In genomic region chr21:39386899-39387298, GRCh38 we compare ENCODE assay signal across 8 cellular contexts. TPM values are rescaled to one million over a fixed set of nuclear protein-coding genes. Genes with fewer than 3 reads are reported as not detected.
A peak's percentile ranks its signal among the peaks of the same experiment; 100 is the strongest.
DNase-seq lines count a peak whose midpoint lies in the region; ATAC-seq and TF ChIP-seq lines count a peak whose summit lies in the region.

No MANE protein-coding gene starts in this region.

- H3K9me3 ChIP-seq in liver (ENCODE audit: control insufficient read depth in 4 of 4, low read length in 3 of 4): no peaks in the 10 kb centered on the region
- no peaks in the 10 kb centered on the region for H3K9me3 ChIP-seq in tibial artery

- no peak for TF ChIP-seq CTCF in activated CD8-positive, alpha-beta T cell treated with anti-CD3 and anti-CD28 coated beads for 36 hours (IDR thresholded peaks at IDR 0.05)
- TF ChIP-seq CTCF in liver (IDR thresholded peaks at IDR 0.05; ENCODE audit: low read depth, low read length, missing input control) (no peak), tibial artery (IDR thresholded peaks at IDR 0.05) (no peak)

- no peaks in the 10 kb centered on the region for H3K9me3 Mint-ChIP-seq in activated naive CD4-positive, alpha-beta T cell treated with anti-CD3 and anti-CD28 coated beads, Interleukin-2, amount 50 U/mL, for 24 hours
- H3K9me3 Mint-ChIP-seq in activated CD8-positive, alpha-beta T cell treated with anti-CD3 and anti-CD28 coated beads for 36 hours: no peaks in the 10 kb centered on the region

- 97% methylated on average over 11 of the region's 11 CpGs for WGBS in liver

- no peak for TF ChIP-seq RAD21 in liver (IDR thresholded peaks at IDR 0.05)

- H3K36me3 ChIP-seq in liver (ENCODE audit: control insufficient read depth in 4 of 4, insufficient read depth in 3 of 4, low read depth in 1 of 4, low read length in 3 of 4) (peaks cover 1 to 6% (median 2%) of the 10 kb centered on the region in 4 donors), tibial artery (peaks cover 7 to 15% (median 10%) of the 10 kb centered on the region in 3 donors)

- no peak overlapping the region for H3K27ac Mint-ChIP-seq in activated naive CD4-positive, alpha-beta T cell treated with anti-CD3 and anti-CD28 coated beads, Interleukin-2, amount 50 U/mL, for 24 hours
- H3K27ac Mint-ChIP-seq in activated CD8-positive, alpha-beta T cell treated with anti-CD3 and anti-CD28 coated beads for 36 hours: peak overlapping the region; percentile 92

- H3K4me3 ChIP-seq in liver (ENCODE audit: low read depth in 1 of 3, low read length in 3 of 3): no peak overlapping the region
- H3K4me3 ChIP-seq in tibial artery: no peak overlapping the region

- POLR2A ChIA-PET in activated CD8-positive, alpha-beta T cell treated with anti-CD3 and anti-CD28 coated beads for 36 hours (lab: Charles Lee): interaction anchor here (0.9 to 4.3 kb wide), 4 partner anchors 37 to 204 kb away, joined by 6 to 31 read pairs (median 8); partner anchors contain the start of genes BRWD1, HMGN1 and PSMG1

- H3K4me1 ChIP-seq in liver (ENCODE audit: control insufficient read depth in 4 of 4, insufficient read depth in 4 of 4, low read length in 3 of 4) (peaks cover 4 to 24% (median 13%) of the 10 kb centered on the region in 4 donors), tibial artery (peaks cover 0 to 39% (median 28%) of the 10 kb centered on the region in 4 donors)

- CTCF ChIA-PET in activated CD8-positive, alpha-beta T cell treated with anti-CD3 and anti-CD28 coated beads for 36 hours (lab: Charles Lee): interaction anchor here (0.7 to 1.6 kb wide), 5 partner anchors 13 to 203 kb away, joined by 3 to 5 read pairs (median 4); partner anchors contain the start of gene PSMG1

- peaks cover 38% of the 10 kb centered on the region for H3K4me1 Mint-ChIP-seq in activated naive CD4-positive, alpha-beta T cell treated with anti-CD3 and anti-CD28 coated beads, Interleukin-2, amount 50 U/mL, for 24 hours
- peaks cover 37% of the 10 kb centered on the region for H3K4me1 Mint-ChIP-seq in activated CD8-positive, alpha-beta T cell treated with anti-CD3 and anti-CD28 coated beads for 36 hours (ENCODE audit: low read depth)

- ATAC-seq in activated CD8-positive, alpha-beta T cell treated with anti-CD3 and anti-CD28 coated beads for 36 hours: no peak

- peak overlapping the region in 1 of 2 donors; percentile 81 for H3K9ac ChIP-seq in liver (ENCODE audit: low read depth in 1 of 2, low read length in 2 of 2)

- no peaks in the 10 kb centered on the region for H3K27me3 Mint-ChIP-seq in activated naive CD4-positive, alpha-beta T cell treated with anti-CD3 and anti-CD28 coated beads, Interleukin-2, amount 50 U/mL, for 24 hours
- no peaks in the 10 kb centered on the region for H3K27me3 Mint-ChIP-seq in activated CD8-positive, alpha-beta T cell treated with anti-CD3 and anti-CD28 coated beads for 36 hours

- H3K4me3 Mint-ChIP-seq in activated naive CD4-positive, alpha-beta T cell treated with anti-CD3 and anti-CD28 coated beads, Interleukin-2, amount 50 U/mL, for 24 hours: peak overlapping the region; percentile 90
- peak overlapping the region; percentile 77 for H3K4me3 Mint-ChIP-seq in activated CD8-positive, alpha-beta T cell treated with anti-CD3 and anti-CD28 coated beads for 36 hours

- H3K36me3 Mint-ChIP-seq in activated naive CD4-positive, alpha-beta T cell treated with anti-CD3 and anti-CD28 coated beads, Interleukin-2, amount 50 U/mL, for 24 hours: no peaks in the 10 kb centered on the region
- H3K36me3 Mint-ChIP-seq in activated CD8-positive, alpha-beta T cell treated with anti-CD3 and anti-CD28 coated beads for 36 hours (ENCODE audit: low read depth): no peaks in the 10 kb centered on the region

- no peaks in the 10 kb centered on the region for H3K27me3 ChIP-seq in liver (ENCODE audit: control insufficient read depth in 4 of 4, insufficient read depth in 4 of 4, low read length in 3 of 4)
- no peaks in the 10 kb centered on the region for H3K27me3 ChIP-seq in tibial artery

- intact Hi-C loops in activated CD8-positive, alpha-beta T cell treated with anti-CD3 and anti-CD28 coated beads for 36 hours (cut with micrococcal nuclease): loop anchor here (5.0 to 10.0 kb wide), 3 partner anchors 40 to 202 kb away; partner anchors contain the start of genes BRWD1, HMGN1 and PSMG1
- intact Hi-C loops in tibial artery (cut with DNase I; ENCODE audit: low total_unique reads): loop anchor here (2.0 to 10.0 kb wide), 3 partner anchors 36 to 202 kb away; partner anchors contain the start of genes LCA5L and PSMG1

- no peak for DNase-seq in activated naive CD4-positive, alpha-beta T cell (lab: John Stamatoyannopoulos, UW)
- no peak for DNase-seq in activated CD8-positive, alpha-beta T cell treated with anti-CD3 and anti-CD28 coated beads for 36 hours
- DNase-seq in tibial artery (no peak), islet precursor cell (no peak), UCSD-AML1 (lab: John Stamatoyannopoulos, UW; ENCODE audit: unreplicated experiment) (no peak), AG08396 (ENCODE audit: low spot score) (no peak)

- H3K27ac ChIP-seq in liver (ENCODE audit: low read depth in 1 of 2, low read length in 2 of 2): peak overlapping the region; percentile 77 to 82
- H3K27ac ChIP-seq in tibial artery: peak overlapping the region; percentile 58 to 74

TF ChIP-seq in liver, 16 proteins besides CTCF, POLR2A, EP300 and RAD21:
- TF ChIP-seq SP1 (IDR thresholded peaks at IDR 0.05) (no peak), TAF1 (conservative IDR thresholded peaks at IDR 0.05) (no peak), MAX (IDR thresholded peaks at IDR 0.05) (no peak), HNF4A (conservative IDR thresholded peaks at IDR 0.05) (no peak), HNF4G (IDR thresholded peaks at IDR 0.05) (no peak), ATF3 (IDR thresholded peaks at IDR 0.05) (no peak), JUND (IDR thresholded peaks at IDR 0.05) (no peak), EGR1 (IDR thresholded peaks at IDR 0.05; ENCODE audit: low read depth in 2 of 2) (no peak), ZBTB33 (IDR thresholded peaks at IDR 0.05) (no peak), YY1 (IDR thresholded peaks at IDR 0.05) (no peak), NR2F2 (IDR thresholded peaks at IDR 0.05) (no peak), FOXA1 (IDR thresholded peaks at IDR 0.05) (no peak), REST (IDR thresholded peaks at IDR 0.05) (no peak), FOXA2 (IDR thresholded peaks at IDR 0.05) (no peak), GABPA (IDR thresholded peaks at IDR 0.05 in 1 of 2, conservative IDR thresholded peaks at IDR 0.05 in 1 of 2) (no peak), RXRA (IDR thresholded peaks at IDR 0.05) (no peak)

RNA-seq across cellular contexts. Expression of gene HMGN1, which starts 38.0 kb away (rescaled TPM):
- total RNA-seq in activated CD8-positive, alpha-beta T cell treated with anti-CD3 and anti-CD28 coated beads for 36 hours: 100 to 1,000 TPM; 415 to 416 TPM
- total RNA-seq in liver: 10 to 100 TPM; 34.6 to 92.3 TPM
- 10 to 100 TPM; 41.2 to 68.8 TPM for polyA plus RNA-seq in liver

RNA-seq across cellular contexts. Expression of gene LCA5L, which starts 58.7 kb away (rescaled TPM):
- total RNA-seq in activated CD8-positive, alpha-beta T cell treated with anti-CD3 and anti-CD28 coated beads for 36 hours: under 1 TPM in 1 of 2 experiments, not detected in 1; 0.36 TPM
- 1 to 10 TPM in 1 of 2 donors, under 1 TPM in 1; 0.19 to 1.6 TPM for total RNA-seq in liver
- polyA plus RNA-seq in liver: 1 to 10 TPM in 1 of 2 donors, under 1 TPM in 1; 0.82 to 1.2 TPM

Comparison
In these comparisons a context has a peak if more than half of its experiments do, and no peak if none do; other contexts are left out.
1. RNA of gene HMGN1, which starts 38.0 kb away (total RNA-seq): 415 to 416 TPM in activated CD8-positive, alpha-beta T cell treated with anti-CD3 and anti-CD28 coated beads for 36 hours; 34.6 to 92.3 TPM in liver; every median in the first group is over 4 times any median in the second.